In genomic region chr14:20671597-20672283, GRCh38 we compare ENCODE assay signal across 1 cellular context.
TF ChIP-seq lines count a peak whose summit lies in the region.

No MANE protein-coding gene starts in this region.

TF ChIP-seq in HepG2, 621 proteins besides CTCF, POLR2A, EP300 and RAD21 (continued from another document):
- TF ChIP-seq ZNF281 (CRISPR knock-in tag; IDR thresholded peaks at IDR 0.05; ENCODE audit: borderline replicate concordance) (peak; percentile 77; the same call in 1 of the 2 replicates), NR2C2 (CRISPR knock-in tag; IDR thresholded peaks at IDR 0.05; ENCODE audit: borderline replicate concordance) (0 out of 2 replicates have a peak, but pooled peaks have one; percentile 39), RELA (CRISPR knock-in tag; IDR thresholded peaks at IDR 0.05) (no peak), NCOA2 (CRISPR knock-in tag; IDR thresholded peaks at IDR 0.05) (peak; percentile 93), TBL1XR1 (IDR thresholded peaks at IDR 0.05; ENCODE audit: borderline replicate concordance, low read length, partially characterized antibody) (peak; percentile 41), SMC3 (IDR thresholded peaks at IDR 0.05; ENCODE audit: low read length) (no peak), ZNF672 (CRISPR knock-in tag; IDR thresholded peaks at IDR 0.05) (no peak), HHEX (CRISPR knock-in tag; IDR thresholded peaks at IDR 0.05) (0 out of 2 replicates have a peak, but pooled peaks have one; percentile 25), ZNF891 (CRISPR knock-in tag; IDR thresholded peaks at IDR 0.05) (no peak), ZNF780A (CRISPR knock-in tag; IDR thresholded peaks at IDR 0.05) (no peak), SIX4 (CRISPR knock-in tag; IDR thresholded peaks at IDR 0.05) (peak; percentile 57; the same call in 1 of the 2 replicates), POGZ (CRISPR knock-in tag; IDR thresholded peaks at IDR 0.05) (no peak), PAXIP1 (CRISPR knock-in tag; conservative IDR thresholded peaks at IDR 0.05) (peak; percentile 85), ATF3 (CRISPR knock-in tag; IDR thresholded peaks at IDR 0.05) (peak; percentile 84), BCL6 (CRISPR knock-in tag; IDR thresholded peaks at IDR 0.05) (peak; percentile 78), ZNF83 (CRISPR knock-in tag; IDR thresholded peaks at IDR 0.05; ENCODE audit: borderline replicate concordance) (no peak), DPF2 (CRISPR knock-in tag; IDR thresholded peaks at IDR 0.05; ENCODE audit: borderline replicate concordance, low read depth) (peak; percentile 36; the same call in 1 of the 2 replicates), ELF4 (CRISPR knock-in tag; IDR thresholded peaks at IDR 0.05; ENCODE audit: borderline replicate concordance) (no peak), TBX2 (CRISPR knock-in tag; IDR thresholded peaks at IDR 0.05; ENCODE audit: borderline replicate concordance) (peak; percentile 69; the same call in 1 of the 2 replicates), ZBTB40 (IDR thresholded peaks at IDR 0.05) (no peak), ZBTB40 (CRISPR knock-in tag; IDR thresholded peaks at IDR 0.05) (no peak; the same call in 1 of the 2 replicates), ATF7-NPFF (CRISPR knock-in tag; IDR thresholded peaks at IDR 0.05; ENCODE audit: low read depth) (no peak), ZNF691 (CRISPR knock-in tag; IDR thresholded peaks at IDR 0.05; ENCODE audit: borderline replicate concordance, low read depth) (no peak), ZNF644 (CRISPR knock-in tag; IDR thresholded peaks at IDR 0.05; ENCODE audit: low read depth) (no peak; the same call in 1 of the 2 replicates), ZNF446 (CRISPR knock-in tag; IDR thresholded peaks at IDR 0.05) (no peak), TFAP4 (IDR thresholded peaks at IDR 0.05; ENCODE audit: borderline replicate concordance, low read depth) (peak; percentile 56; the same call in 1 of the 2 replicates), RARA (CRISPR knock-in tag; IDR thresholded peaks at IDR 0.05) (peak; percentile 98), ZNF607 (CRISPR knock-in tag; IDR thresholded peaks at IDR 0.05; ENCODE audit: borderline replicate concordance) (peak; percentile 41; the same call in 1 of the 2 replicates), NFIC (IDR thresholded peaks at IDR 0.05; ENCODE audit: low read length) (no peak), ZEB1 (IDR thresholded peaks at IDR 0.05; ENCODE audit: insufficient replicate concordance, low read depth) (no peak), PBX3 (CRISPR knock-in tag; IDR thresholded peaks at IDR 0.05; ENCODE audit: borderline replicate concordance) (no peak)
TF ChIP-seq in HepG2: peak in this region for 119.
